Comparison of ENCODE assay signal across 2 cellular contexts in genomic region chr14:63508033-63508432, GRCh38.
TF ChIP-seq lines count a peak whose summit lies in the region.

No MANE protein-coding gene starts in this region.

TF ChIP-seq in GM23338, 12 proteins besides CTCF, POLR2A, EP300 and RAD21:
- TF ChIP-seq POLR2AphosphoS5 (IDR thresholded peaks at IDR 0.05; ENCODE audit: low read depth), result no peak
- TF ChIP-seq CREB1 (CRISPR knock-in tag; IDR thresholded peaks at IDR 0.05; ENCODE audit: low read depth), result no peak
- TF ChIP-seq STAT1 (IDR thresholded peaks at IDR 0.05; ENCODE audit: unreplicated experiment), result no peak

TF ChIP-seq in HepG2, 621 proteins besides CTCF, POLR2A, EP300 and RAD21:
- TF ChIP-seq MXD4 (CRISPR knock-in tag; IDR thresholded peaks at IDR 0.05) (peak; percentile 54; the same call in 1 of the 2 replicates), TSC22D2 (CRISPR knock-in tag; IDR thresholded peaks at IDR 0.05; ENCODE audit: borderline replicate concordance) (no peak), SIN3A (IDR thresholded peaks at IDR 0.05; ENCODE audit: borderline replicate concordance, low read depth, low read length) (peak; percentile 74; the same call in 1 of the 2 replicates), RFX1 (IDR thresholded peaks at IDR 0.05) (peak; percentile 71; the same call in 1 of the 2 replicates), SAP130 (CRISPR knock-in tag; IDR thresholded peaks at IDR 0.05; ENCODE audit: low read depth) (peak; percentile 75), GRHL1 (CRISPR knock-in tag; conservative IDR thresholded peaks at IDR 0.05) (no peak), RFX3 (CRISPR knock-in tag; IDR thresholded peaks at IDR 0.05) (peak; percentile 82), THAP8 (CRISPR knock-in tag; IDR thresholded peaks at IDR 0.05; ENCODE audit: borderline replicate concordance) (no peak), PBX2 (CRISPR knock-in tag; IDR thresholded peaks at IDR 0.05) (peak; percentile 43; the same call in 1 of the 2 replicates), MXI1 (IDR thresholded peaks at IDR 0.05; ENCODE audit: borderline replicate concordance, low read depth, low read length) (peak; percentile 82; the same call in 2 of the 3 replicates)
- TF ChIP-seq, protein P1, sequence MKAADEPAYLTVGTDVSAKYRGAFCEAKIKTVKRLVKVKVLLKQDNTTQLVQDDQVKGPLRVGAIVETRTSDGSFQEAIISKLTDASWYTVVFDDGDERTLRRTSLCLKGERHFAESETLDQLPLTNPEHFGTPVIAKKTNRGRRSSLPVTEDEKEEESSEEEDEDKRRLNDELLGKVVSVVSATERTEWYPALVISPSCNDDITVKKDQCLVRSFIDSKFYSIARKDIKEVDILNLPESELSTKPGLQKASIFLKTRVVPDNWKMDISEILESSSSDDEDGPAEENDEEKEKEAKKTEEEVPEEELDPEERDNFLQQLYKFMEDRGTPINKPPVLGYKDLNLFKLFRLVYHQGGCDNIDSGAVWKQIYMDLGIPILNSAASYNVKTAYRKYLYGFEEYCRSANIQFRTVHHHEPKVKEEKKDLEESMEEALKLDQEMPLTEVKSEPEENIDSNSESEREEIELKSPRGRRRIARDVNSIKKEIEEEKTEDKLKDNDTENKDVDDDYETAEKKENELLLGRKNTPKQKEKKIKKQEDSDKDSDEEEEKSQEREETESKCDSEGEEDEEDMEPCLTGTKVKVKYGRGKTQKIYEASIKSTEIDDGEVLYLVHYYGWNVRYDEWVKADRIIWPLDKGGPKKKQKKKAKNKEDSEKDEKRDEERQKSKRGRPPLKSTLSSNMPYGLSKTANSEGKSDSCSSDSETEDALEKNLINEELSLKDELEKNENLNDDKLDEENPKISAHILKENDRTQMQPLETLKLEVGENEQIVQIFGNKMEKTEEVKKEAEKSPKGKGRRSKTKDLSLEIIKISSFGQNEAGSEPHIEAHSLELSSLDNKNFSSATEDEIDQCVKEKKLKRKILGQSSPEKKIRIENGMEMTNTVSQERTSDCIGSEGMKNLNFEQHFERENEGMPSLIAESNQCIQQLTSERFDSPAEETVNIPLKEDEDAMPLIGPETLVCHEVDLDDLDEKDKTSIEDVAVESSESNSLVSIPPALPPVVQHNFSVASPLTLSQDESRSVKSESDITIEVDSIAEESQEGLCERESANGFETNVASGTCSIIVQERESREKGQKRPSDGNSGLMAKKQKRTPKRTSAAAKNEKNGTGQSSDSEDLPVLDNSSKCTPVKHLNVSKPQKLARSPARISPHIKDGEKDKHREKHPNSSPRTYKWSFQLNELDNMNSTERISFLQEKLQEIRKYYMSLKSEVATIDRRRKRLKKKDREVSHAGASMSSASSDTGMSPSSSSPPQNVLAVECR (CRISPR knock-in tag; IDR thresholded peaks at IDR 0.05; ENCODE audit: borderline replicate concordance), result peak; percentile 24; the same call in 1 of the 2 replicates
- TF ChIP-seq, protein P2, sequence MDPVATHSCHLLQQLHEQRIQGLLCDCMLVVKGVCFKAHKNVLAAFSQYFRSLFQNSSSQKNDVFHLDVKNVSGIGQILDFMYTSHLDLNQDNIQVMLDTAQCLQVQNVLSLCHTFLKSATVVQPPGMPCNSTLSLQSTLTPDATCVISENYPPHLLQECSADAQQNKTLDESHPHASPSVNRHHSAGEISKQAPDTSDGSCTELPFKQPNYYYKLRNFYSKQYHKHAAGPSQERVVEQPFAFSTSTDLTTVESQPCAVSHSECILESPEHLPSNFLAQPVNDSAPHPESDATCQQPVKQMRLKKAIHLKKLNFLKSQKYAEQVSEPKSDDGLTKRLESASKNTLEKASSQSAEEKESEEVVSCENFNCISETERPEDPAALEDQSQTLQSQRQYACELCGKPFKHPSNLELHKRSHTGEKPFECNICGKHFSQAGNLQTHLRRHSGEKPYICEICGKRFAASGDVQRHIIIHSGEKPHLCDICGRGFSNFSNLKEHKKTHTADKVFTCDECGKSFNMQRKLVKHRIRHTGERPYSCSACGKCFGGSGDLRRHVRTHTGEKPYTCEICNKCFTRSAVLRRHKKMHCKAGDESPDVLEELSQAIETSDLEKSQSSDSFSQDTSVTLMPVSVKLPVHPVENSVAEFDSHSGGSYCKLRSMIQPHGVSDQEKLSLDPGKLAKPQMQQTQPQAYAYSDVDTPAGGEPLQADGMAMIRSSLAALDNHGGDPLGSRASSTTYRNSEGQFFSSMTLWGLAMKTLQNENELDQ (CRISPR knock-in tag; IDR thresholded peaks at IDR 0.05; ENCODE audit: borderline replicate concordance), result no peak
- TF ChIP-seq, protein P3, sequence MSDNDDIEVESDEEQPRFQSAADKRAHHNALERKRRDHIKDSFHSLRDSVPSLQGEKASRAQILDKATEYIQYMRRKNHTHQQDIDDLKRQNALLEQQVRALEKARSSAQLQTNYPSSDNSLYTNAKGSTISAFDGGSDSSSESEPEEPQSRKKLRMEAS (IDR thresholded peaks at IDR 0.05), result peak; percentile 57; the same call in 1 of the 2 replicates
- TF ChIP-seq, protein P4, sequence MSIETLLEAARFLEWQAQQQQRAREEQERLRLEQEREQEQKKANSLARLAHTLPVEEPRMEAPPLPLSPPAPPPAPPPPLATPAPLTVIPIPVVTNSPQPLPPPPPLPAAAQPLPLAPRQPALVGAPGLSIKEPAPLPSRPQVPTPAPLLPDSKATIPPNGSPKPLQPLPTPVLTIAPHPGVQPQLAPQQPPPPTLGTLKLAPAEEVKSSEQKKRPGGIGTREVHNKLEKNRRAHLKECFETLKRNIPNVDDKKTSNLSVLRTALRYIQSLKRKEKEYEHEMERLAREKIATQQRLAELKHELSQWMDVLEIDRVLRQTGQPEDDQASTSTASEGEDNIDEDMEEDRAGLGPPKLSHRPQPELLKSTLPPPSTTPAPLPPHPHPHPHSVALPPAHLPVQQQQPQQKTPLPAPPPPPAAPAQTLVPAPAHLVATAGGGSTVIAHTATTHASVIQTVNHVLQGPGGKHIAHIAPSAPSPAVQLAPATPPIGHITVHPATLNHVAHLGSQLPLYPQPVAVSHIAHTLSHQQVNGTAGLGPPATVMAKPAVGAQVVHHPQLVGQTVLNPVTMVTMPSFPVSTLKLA (IDR thresholded peaks at IDR 0.05), result peak; percentile 62
- TF ChIP-seq, protein P5, sequence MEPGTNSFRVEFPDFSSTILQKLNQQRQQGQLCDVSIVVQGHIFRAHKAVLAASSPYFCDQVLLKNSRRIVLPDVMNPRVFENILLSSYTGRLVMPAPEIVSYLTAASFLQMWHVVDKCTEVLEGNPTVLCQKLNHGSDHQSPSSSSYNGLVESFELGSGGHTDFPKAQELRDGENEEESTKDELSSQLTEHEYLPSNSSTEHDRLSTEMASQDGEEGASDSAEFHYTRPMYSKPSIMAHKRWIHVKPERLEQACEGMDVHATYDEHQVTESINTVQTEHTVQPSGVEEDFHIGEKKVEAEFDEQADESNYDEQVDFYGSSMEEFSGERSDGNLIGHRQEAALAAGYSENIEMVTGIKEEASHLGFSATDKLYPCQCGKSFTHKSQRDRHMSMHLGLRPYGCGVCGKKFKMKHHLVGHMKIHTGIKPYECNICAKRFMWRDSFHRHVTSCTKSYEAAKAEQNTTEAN (CRISPR knock-in tag; conservative IDR thresholded peaks at IDR 0.05), result peak; percentile 38; the same call in 1 of the 2 replicates
